Comparison of ENCODE assay signal across 12 cellular contexts in the genomic region with DNA sequence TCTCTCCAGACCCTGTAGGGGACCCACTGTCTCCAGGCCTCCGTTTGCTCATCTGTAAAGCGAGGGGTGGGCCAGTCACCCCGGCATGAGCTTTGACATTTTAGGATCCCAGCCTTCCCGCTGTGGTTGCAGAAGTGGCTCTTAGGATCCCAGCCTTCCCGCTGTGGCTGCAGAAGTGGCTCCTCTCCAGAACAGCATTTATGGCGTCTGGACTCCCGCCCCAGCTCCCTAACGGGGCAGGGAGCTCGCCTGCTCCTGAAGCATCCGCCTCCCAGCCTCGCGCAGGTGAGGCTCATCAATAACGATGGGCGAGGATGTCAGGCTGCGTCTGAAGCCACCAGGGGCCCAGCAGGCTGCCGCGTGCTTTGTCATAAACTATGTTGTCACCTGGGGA.
DNase-seq lines count a peak whose midpoint lies in the region; ATAC-seq, FAIRE-seq and TF ChIP-seq lines count a peak whose summit lies in the region.
"Had no signal": no experiment of that assay in that cellular context is flagged by ENCODE, and none has a peak within 500 bp of the region (broad histone marks: within the 10 kb centered on the region; RNA-seq: fewer than 3 reads in every experiment).

No MANE protein-coding gene starts in this region.

- H3K4me3 Mint-ChIP-seq in progenitor cell of endocrine pancreas (ENCODE audit: low read depth) = no peak overlapping the region
- H3K4me3 Mint-ChIP-seq in CD4-positive, alpha-beta T cell = no peak overlapping the region
- H3K4me3 Mint-ChIP-seq: activated naive CD8-positive, alpha-beta T cell treated with anti-CD3 and anti-CD28 coated beads for 36 hours had no signal

- no peak overlapping the region for H3K27ac Mint-ChIP-seq in progenitor cell of endocrine pancreas
- H3K27ac Mint-ChIP-seq in CD4-positive, alpha-beta T cell = no peak overlapping the region
- H3K27ac Mint-ChIP-seq: activated naive CD8-positive, alpha-beta T cell treated with anti-CD3 and anti-CD28 coated beads for 36 hours had no signal

- DNase-seq in DMS79 treated with DMSO at 0.1 percent for 48 hours (lab: John Stamatoyannopoulos, UW) = peak; percentile 86
- peak; percentile 90 for DNase-seq in NCI-H1092 treated with DMSO at 0.1 percent for 48 hours (lab: John Stamatoyannopoulos, UW)
- peak; percentile 8 for DNase-seq in progenitor cell of endocrine pancreas (ENCODE audit: low spot score, unreplicated experiment)
- no peak for DNase-seq in AG08395 (ENCODE audit: low spot score)
- DNase-seq in small intestine = no peak
- no peak for DNase-seq in CD4-positive, alpha-beta T cell
- DNase-seq: activated naive CD8-positive, alpha-beta T cell treated with anti-CD3 and anti-CD28 coated beads for 36 hours had no signal

- no peak for TF ChIP-seq CTCF in progenitor cell of endocrine pancreas (IDR thresholded peaks at IDR 0.05; ENCODE audit: unreplicated experiment)
- TF ChIP-seq CTCF in CD4-positive, alpha-beta T cell (IDR thresholded peaks at IDR 0.05) = no peak

- H3K27me3 ChIP-seq in small intestine (ENCODE audit: control insufficient read depth in 2 of 2, insufficient read depth in 2 of 2, low read length in 2 of 2) = peaks cover 0 to 12% of the 10 kb centered on the region in 2 donors
- peaks cover 4% of the 10 kb centered on the region for H3K27me3 ChIP-seq in CD4-positive, alpha-beta T cell (ENCODE audit: control insufficient read depth, insufficient read depth, low read length)
- H3K27me3 ChIP-seq: upper lobe of right lung had no signal

- FAIRE-seq in small intestine (lab: Jason Lieb, UNC) = no peak
- FAIRE-seq: GM18507 had no signal

- CTCF ChIA-PET in CD4-positive, alpha-beta T cell (lab: Charles Lee) = no interaction called here

- peaks cover 10% of the 10 kb centered on the region for H3K9me3 Mint-ChIP-seq in progenitor cell of endocrine pancreas (ENCODE audit: low read depth)
- peaks cover 7% of the 10 kb centered on the region for H3K9me3 Mint-ChIP-seq in CD4-positive, alpha-beta T cell

- H3K36me3 Mint-ChIP-seq in progenitor cell of endocrine pancreas (ENCODE audit: insufficient read depth) = no peaks in the 10 kb centered on the region
- no peaks in the 10 kb centered on the region for H3K36me3 Mint-ChIP-seq in CD4-positive, alpha-beta T cell (ENCODE audit: low read depth)
- H3K36me3 Mint-ChIP-seq: activated naive CD8-positive, alpha-beta T cell treated with anti-CD3 and anti-CD28 coated beads for 36 hours had no signal

- H3K4me1 Mint-ChIP-seq in progenitor cell of endocrine pancreas (ENCODE audit: low read depth) = no peaks in the 10 kb centered on the region
- H3K4me1 Mint-ChIP-seq in CD4-positive, alpha-beta T cell (ENCODE audit: low read depth) = no peaks in the 10 kb centered on the region
- H3K4me1 Mint-ChIP-seq: activated naive CD8-positive, alpha-beta T cell treated with anti-CD3 and anti-CD28 coated beads for 36 hours had no signal

- intact Hi-C loops in CD4-positive, alpha-beta T cell (cut with DNase I, micrococcal nuclease) = no loop called here

- H3K9me3 ChIP-seq in small intestine (ENCODE audit: control insufficient read depth, low read depth) = no peaks in the 10 kb centered on the region
- no peaks in the 10 kb centered on the region for H3K9me3 ChIP-seq in CD4-positive, alpha-beta T cell (ENCODE audit: control insufficient read depth, low read length)
- H3K9me3 ChIP-seq: upper lobe of right lung had no signal

- no peak for ATAC-seq in CD4-positive, alpha-beta T cell (ENCODE audit: poor library complexity)
- no peak for ATAC-seq in GM21529 (IDR thresholded peaks at IDR 0.05; ENCODE audit: unreplicated experiment)
- ATAC-seq: activated CD4-positive, CD25-positive, alpha-beta regulatory T cell treated with anti-CD3 and anti-CD28 coated beads, Interleukin-2, amount 50 U/mL, for 24 hours had no signal

- H3K4me3 ChIP-seq in small intestine (ENCODE audit: low read depth in 1 of 2, low read length in 2 of 2) = no peak overlapping the region
- H3K4me3 ChIP-seq: upper lobe of right lung had no signal

- H3K27ac ChIP-seq in cingulate gyrus (ENCODE audit: low read depth, low read length) (peak overlapping the region; percentile 82), small intestine (ENCODE audit: low read depth in 1 of 2, low read length in 1 of 2) (peak overlapping the region in 1 of 2 donors; percentile 3)
- H3K27ac ChIP-seq in CD4-positive, alpha-beta T cell (ENCODE audit: low read depth, low read length) = no peak overlapping the region

- no peaks in the 10 kb centered on the region for H3K4me1 ChIP-seq in small intestine (ENCODE audit: control insufficient read depth in 2 of 2, insufficient read depth in 1 of 2, low read depth in 1 of 2, low read length in 1 of 2)

- POLR2A ChIA-PET in CD4-positive, alpha-beta T cell (lab: Charles Lee) = no interaction called here

- 44 to 48% (median 44%) methylated on average over 17 of the region's 17 CpGs for WGBS in small intestine, 3 donors

- H3K36me3 ChIP-seq in small intestine (ENCODE audit: control insufficient read depth in 2 of 2, insufficient read depth in 2 of 2, low read length in 2 of 2) = no peaks in the 10 kb centered on the region
- H3K36me3 ChIP-seq: upper lobe of right lung had no signal

- peaks cover 14% of the 10 kb centered on the region for H3K27me3 Mint-ChIP-seq in progenitor cell of endocrine pancreas
- H3K27me3 Mint-ChIP-seq in CD4-positive, alpha-beta T cell = peaks cover 11% of the 10 kb centered on the region
- H3K27me3 Mint-ChIP-seq: activated naive CD8-positive, alpha-beta T cell treated with anti-CD3 and anti-CD28 coated beads for 36 hours had no signal

Comparison
In these comparisons a context has a peak if more than half of its experiments do, and no peak if none do; other contexts are left out.
1. DNase-seq: peak in DMS79 treated with DMSO at 0.1 percent for 48 hours (single experiment), NCI-H1092 treated with DMSO at 0.1 percent for 48 hours (single experiment) and progenitor cell of endocrine pancreas (single experiment); none in AG08395 (single experiment), small intestine (single experiment) and CD4-positive, alpha-beta T cell (0 of 10).